Comparison of ENCODE assay signal across 13 cellular contexts in the genomic region with DNA sequence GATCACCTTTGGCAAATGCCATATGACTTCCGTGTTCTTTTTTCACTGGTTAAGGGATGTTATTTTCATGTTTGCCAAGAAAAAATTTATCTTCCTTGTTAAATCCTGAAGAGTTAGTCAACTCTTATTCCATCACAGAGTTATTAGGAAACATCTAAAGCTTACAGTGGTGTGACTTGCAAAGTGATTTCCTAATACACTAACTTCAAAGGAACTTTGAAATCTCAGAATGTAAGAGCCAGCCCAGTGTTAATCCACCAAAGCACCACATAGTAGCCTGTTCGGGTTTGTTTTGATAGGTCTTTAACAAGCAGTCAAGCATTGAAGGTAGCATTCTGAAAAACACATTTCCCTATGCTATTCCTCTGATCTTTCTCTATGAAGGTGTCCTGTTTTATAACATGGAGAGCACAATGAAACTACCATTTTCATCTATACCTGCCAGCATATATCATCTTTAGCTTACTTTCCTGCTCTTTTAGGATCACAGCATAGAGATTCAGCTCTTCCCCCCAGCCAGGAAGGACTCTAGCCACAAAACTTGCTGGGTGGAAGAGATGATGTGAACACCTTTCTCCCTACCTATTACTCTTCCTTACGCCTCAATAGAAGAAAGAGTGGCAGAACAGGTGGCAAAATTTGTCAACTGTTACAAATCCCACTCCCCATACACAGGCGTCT.
DNase-seq lines count a peak whose midpoint lies in the region; ATAC-seq and TF ChIP-seq lines count a peak whose summit lies in the region.
"Had no signal": no experiment of that assay in that cellular context is flagged by ENCODE, and none has a peak within 500 bp of the region (broad histone marks: within the 10 kb centered on the region; RNA-seq: fewer than 3 reads in every experiment).

No MANE protein-coding gene starts in this region.

- H3K4me1 ChIP-seq in IMR-90 (ENCODE audit: control insufficient read depth, insufficient read depth, low read length) (no peaks in the 10 kb centered on the region), endodermal cell (ENCODE audit: control insufficient read depth, insufficient read depth, low read length) (peaks cover 8% of the 10 kb centered on the region), ascending aorta (no peaks in the 10 kb centered on the region)

- peaks cover 6% of the 10 kb centered on the region for H3K9me3 Mint-ChIP-seq in endodermal cell
- H3K9me3 Mint-ChIP-seq in naive thymus-derived CD8-positive, alpha-beta T cell, result peaks cover 0 to 10% (median 6%) of the 10 kb centered on the region in 9 donors

- no peak overlapping the region for H3K14ac ChIP-seq in IMR-90 (replicated peaks; ENCODE audit: low read depth, low read length)

- H3K4ac ChIP-seq in IMR-90 (ENCODE audit: low read depth, low read length), result no peak overlapping the region

- H3K27ac Mint-ChIP-seq in endodermal cell, result no peak overlapping the region
- H3K27ac Mint-ChIP-seq in naive thymus-derived CD8-positive, alpha-beta T cell, result peak overlapping the region in 1 of 10 donors; percentile 9
- H3K27ac Mint-ChIP-seq: memory B cell had no signal

- H3K9me3 ChIP-seq in IMR-90 (ENCODE audit: control insufficient read depth, insufficient read depth, low read length) (no peaks in the 10 kb centered on the region), endodermal cell (ENCODE audit: control insufficient read depth, low read length) (peaks cover 7% of the 10 kb centered on the region), ascending aorta (no peaks in the 10 kb centered on the region)

- no peak overlapping the region for H4K91ac ChIP-seq in IMR-90 (ENCODE audit: insufficient read depth, low read depth, low read length)

- H3K27ac ChIP-seq in IMR-90 (ENCODE audit: insufficient read depth, low read length) (no peak overlapping the region), endodermal cell (ENCODE audit: low read depth, low read length) (no peak overlapping the region), ascending aorta (no peak overlapping the region)

- TF ChIP-seq POLR2A in IMR-90 (IDR thresholded peaks at IDR 0.05; ENCODE audit: low read depth, low read length), result no peak

- H3K36me3 ChIP-seq in IMR-90 (ENCODE audit: control insufficient read depth, insufficient read depth, low read length), result no peaks in the 10 kb centered on the region
- H3K36me3 ChIP-seq in endodermal cell (ENCODE audit: control insufficient read depth, insufficient read depth, low read length), result no peaks in the 10 kb centered on the region
- no peaks in the 10 kb centered on the region for H3K36me3 ChIP-seq in ascending aorta

- no peak overlapping the region for H3K4me3 ChIP-seq in AG10803 (ENCODE audit: low read length)
- H3K4me3 ChIP-seq in IMR-90 (ENCODE audit: insufficient read depth, low read depth, low read length), result no peak overlapping the region
- peak overlapping the region; percentile 21 for H3K4me3 ChIP-seq in endodermal cell (ENCODE audit: low read length)
- no peak overlapping the region for H3K4me3 ChIP-seq in ascending aorta

- H3K9me1 ChIP-seq in IMR-90 (ENCODE audit: insufficient read depth, low read length), result no peaks in the 10 kb centered on the region

- POLR2A ChIA-PET in IMR-90 (lab: Charles Lee; ENCODE audit: unreplicated experiment), result no interaction called here
- POLR2A ChIA-PET in naive thymus-derived CD8-positive, alpha-beta T cell (lab: Charles Lee), result no interaction called here

- CTCF ChIA-PET in IMR-90 (lab: Yijun Ruan, JAX), result no interaction called here

- peak; percentile 46; the same call in 1 of the 2 replicates for ATAC-seq in IMR-90 (ENCODE audit: low read depth)
- no peak for ATAC-seq in naive thymus-derived CD8-positive, alpha-beta T cell

- in situ Hi-C loops in IMR-90 (cut with MboI; ENCODE audit: low sequenced_read_pairs), result no loop called here

- no peaks in the 10 kb centered on the region for H3K36me3 Mint-ChIP-seq in endodermal cell (ENCODE audit: low read depth)
- H3K36me3 Mint-ChIP-seq in naive thymus-derived CD8-positive, alpha-beta T cell, result peaks cover 0 to 10% (median 0%) of the 10 kb centered on the region in 3 donors

- no peak for TF ChIP-seq CTCF in AG10803 (conservative IDR thresholded peaks at IDR 0.05; ENCODE audit: low read length)
- no peak for TF ChIP-seq CTCF in IMR-90 (conservative IDR thresholded peaks at IDR 0.05; ENCODE audit: low read depth, low read length)
- no peak for TF ChIP-seq CTCF in endodermal cell (conservative IDR thresholded peaks at IDR 0.05)
- TF ChIP-seq CTCF in ascending aorta (IDR thresholded peaks at IDR 0.05), result no peak

- BruUV-seq in IMR-90 (replicated peaks; lab: Mats Ljungman, UMichigan), result no TSS peak

- no peak for TF ChIP-seq RAD21 in IMR-90 (IDR thresholded peaks at IDR 0.05; ENCODE audit: low read length)

- H4K8ac ChIP-seq in IMR-90 (ENCODE audit: low read depth in 2 of 2, low read length in 2 of 2), result no peak overlapping the region

- intact Hi-C loops in IMR-90 (cut with micrococcal nuclease), result no loop called here
- intact Hi-C loops in ascending aorta (cut with DNase I), result no loop called here

- no peaks in the 10 kb centered on the region for H3K27me3 ChIP-seq in IMR-90 (ENCODE audit: control insufficient read depth, insufficient read depth, low read length)
- peaks cover 7% of the 10 kb centered on the region for H3K27me3 ChIP-seq in endodermal cell (ENCODE audit: control insufficient read depth, insufficient read depth, low read length, poor library complexity, severe bottlenecking)
- H3K27me3 ChIP-seq in ascending aorta, result no peaks in the 10 kb centered on the region

- DNase-seq in AG10803 (ENCODE audit: low read depth) (peak; percentile 41), IMR-90 (peak; percentile 28), endodermal cell (no peak), kidney tubule cell (ENCODE audit: low spot score) (peak; percentile 32), ascending aorta (ENCODE audit: low spot score in 2 of 2) (no peak), islet precursor cell (no peak), amniotic stem cell (lab: John Stamatoyannopoulos, UW) (no peak)
- DNase-seq in naive thymus-derived CD8-positive, alpha-beta T cell, result no peak
- DNase-seq: NCI-H2029 treated with DMSO at 0.1 percent for 48 hours, NCI-H748 treated with DMSO at 0.1 percent for 48 hours, occipital lobe, RPMI8226 had no signal

- H3K23ac ChIP-seq in IMR-90 (ENCODE audit: low read depth, low read length), result no peak overlapping the region

- no peak overlapping the region for H2AFZ ChIP-seq in IMR-90 (replicated peaks; ENCODE audit: low read length, poor library complexity)

- no peak overlapping the region for H3K56ac ChIP-seq in IMR-90 (ENCODE audit: extremely low read depth, insufficient read depth, low read length)

- no peak overlapping the region for H3K18ac ChIP-seq in IMR-90 (ENCODE audit: low read depth, low read length)

- no peak overlapping the region for H3K9ac ChIP-seq in IMR-90 (ENCODE audit: low read depth, low read length)
- H3K9ac ChIP-seq in endodermal cell (ENCODE audit: extremely low read depth, low read length, poor library complexity, severe bottlenecking), result no peak overlapping the region

- H3K4me3 Mint-ChIP-seq in endodermal cell, result no peak overlapping the region
- no peak overlapping the region for H3K4me3 Mint-ChIP-seq in naive thymus-derived CD8-positive, alpha-beta T cell
- H3K4me3 Mint-ChIP-seq: memory B cell had no signal

- H3K27me3 Mint-ChIP-seq in endodermal cell (ENCODE audit: insufficient read depth), result peaks cover 16% of the 10 kb centered on the region
- H3K27me3 Mint-ChIP-seq in naive thymus-derived CD8-positive, alpha-beta T cell, result peaks cover 5 to 26% (median 11%) of the 10 kb centered on the region in 5 donors

- dilution Hi-C loops in IMR-90 (cut with HindIII; ENCODE audit: low sequenced_read_pairs, unreplicated experiment), result no loop called here

- H2BK20ac ChIP-seq in IMR-90 (ENCODE audit: low read depth, low read length), result no peak overlapping the region

- H2AK9ac ChIP-seq in IMR-90 (replicated peaks; ENCODE audit: low read depth, low read length, poor library complexity), result no peak overlapping the region

- peaks cover 22% of the 10 kb centered on the region for H3K4me1 Mint-ChIP-seq in endodermal cell
- peaks cover 7 to 17% (median 8%) of the 10 kb centered on the region in 4 donors for H3K4me1 Mint-ChIP-seq in naive thymus-derived CD8-positive, alpha-beta T cell
- H3K4me1 Mint-ChIP-seq: memory B cell had no signal

- H2BK5ac ChIP-seq in IMR-90 (ENCODE audit: low read depth, low read length, poor library complexity, severe bottlenecking), result no peak overlapping the region

- no peaks in the 10 kb centered on the region for H3K79me1 ChIP-seq in IMR-90 (ENCODE audit: low read depth in 1 of 2, low read length in 2 of 2)

- H4K5ac ChIP-seq in IMR-90 (ENCODE audit: low read depth, low read length), result no peak overlapping the region

- no peak overlapping the region for H2BK120ac ChIP-seq in IMR-90 (ENCODE audit: low read depth, low read length)

- no peak overlapping the region for H2BK15ac ChIP-seq in IMR-90 (ENCODE audit: low read depth, low read length)

- no CpG with 5 or more reads among the region's 4 CpGs for WGBS in IMR-90 (ENCODE audit: extremely low coverage in 2 of 2, insufficient read length in 1 of 2), 2 experiments
- 60 to 70% methylated on average over 2 to 4 of the region's 4 CpGs for WGBS in endodermal cell (ENCODE audit: insufficient coverage in 1 of 2, insufficient read length in 1 of 2), 2 experiments

- no peaks in the 10 kb centered on the region for H4K20me1 ChIP-seq in IMR-90 (ENCODE audit: insufficient read depth, low read length)

- no peak overlapping the region for H2AK5ac ChIP-seq in IMR-90 (ENCODE audit: low read depth, low read length)

- no peak overlapping the region for H3K4me2 ChIP-seq in IMR-90 (ENCODE audit: low read depth, low read length)

TF ChIP-seq in IMR-90, 13 proteins besides CTCF, POLR2A, EP300 and RAD21 (continues in another document):
- TF ChIP-seq MAZ (IDR thresholded peaks at IDR 0.05; ENCODE audit: borderline replicate concordance, low read depth, low read length), result no peak
- TF ChIP-seq CHD1 (IDR thresholded peaks at IDR 0.05; ENCODE audit: low read depth, low read length), result no peak
- TF ChIP-seq MXI1 (IDR thresholded peaks at IDR 0.05; ENCODE audit: borderline replicate concordance, low read depth, low read length), result no peak
- TF ChIP-seq RCOR1 (IDR thresholded peaks at IDR 0.05; ENCODE audit: insufficient replicate concordance, low read length), result no peak
- no peak for TF ChIP-seq FOS (IDR thresholded peaks at IDR 0.05; ENCODE audit: low read depth, low read length)
- TF ChIP-seq, protein P1, sequence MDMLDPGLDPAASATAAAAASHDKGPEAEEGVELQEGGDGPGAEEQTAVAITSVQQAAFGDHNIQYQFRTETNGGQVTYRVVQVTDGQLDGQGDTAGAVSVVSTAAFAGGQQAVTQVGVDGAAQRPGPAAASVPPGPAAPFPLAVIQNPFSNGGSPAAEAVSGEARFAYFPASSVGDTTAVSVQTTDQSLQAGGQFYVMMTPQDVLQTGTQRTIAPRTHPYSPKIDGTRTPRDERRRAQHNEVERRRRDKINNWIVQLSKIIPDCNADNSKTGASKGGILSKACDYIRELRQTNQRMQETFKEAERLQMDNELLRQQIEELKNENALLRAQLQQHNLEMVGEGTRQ (IDR thresholded peaks at IDR 0.05; ENCODE audit: low read depth, low read length), result no peak
- TF ChIP-seq NFE2L2 (IDR thresholded peaks at IDR 0.05; ENCODE audit: low read depth, low read length), result no peak

Comparison
In these comparisons a context has a peak if more than half of its experiments do, and no peak if none do; other contexts are left out.
1. DNase-seq: peak in AG10803 (single experiment), IMR-90 (single experiment) and kidney tubule cell (single experiment); none in endodermal cell (single experiment), ascending aorta (0 of 2), islet precursor cell (single experiment), naive thymus-derived CD8-positive, alpha-beta T cell (0 of 10) and amniotic stem cell (single experiment).